14 cellular contexts compared by ENCODE assay signal in the genomic region with DNA sequence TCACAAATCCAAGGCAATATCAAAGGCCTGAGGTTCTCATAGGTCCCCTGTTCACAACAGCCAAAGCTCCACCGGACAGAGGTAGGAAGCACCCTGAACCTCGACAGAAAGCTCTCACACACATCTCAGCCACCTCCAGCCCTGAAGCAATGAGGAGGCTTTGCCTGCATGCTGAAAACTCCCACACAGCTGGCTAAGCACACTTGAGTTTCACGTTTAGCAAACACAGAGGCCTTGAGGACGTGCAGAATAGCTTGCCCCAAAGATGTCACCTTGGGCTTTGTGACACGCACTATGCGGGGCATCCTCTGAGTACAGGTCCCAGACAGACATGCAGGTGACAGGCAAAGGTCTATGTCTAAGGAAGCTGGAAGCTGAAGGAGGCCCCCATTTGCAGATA.
DNase-seq lines count a peak whose midpoint lies in the region; ATAC-seq and TF ChIP-seq lines count a peak whose summit lies in the region.
"Had no signal": no experiment of that assay in that cellular context is flagged by ENCODE, and none has a peak within 500 bp of the region (broad histone marks: within the 10 kb centered on the region; RNA-seq: fewer than 3 reads in every experiment).

No MANE protein-coding gene starts in this region.

- no peak for TF ChIP-seq POLR2A in esophagus muscularis mucosa (IDR thresholded peaks at IDR 0.05; ENCODE audit: low read depth)
- no peak for TF ChIP-seq POLR2A in sigmoid colon (IDR thresholded peaks at IDR 0.05)

- no peak for TF ChIP-seq EP300 in esophagus muscularis mucosa (IDR thresholded peaks at IDR 0.05)
- no peak for TF ChIP-seq EP300 in sigmoid colon (IDR thresholded peaks at IDR 0.05)

- 78% methylated on average over 6 of the region's 6 CpGs for WGBS in esophagus muscularis mucosa
- 61 to 91% methylated on average over 6 of the region's 6 CpGs for WGBS in lung, 2 donors
- 82 to 88% methylated on average over 6 of the region's 6 CpGs for WGBS in sigmoid colon, 2 donors

- H3K4me3 ChIP-seq in right atrium auricular region (no peak overlapping the region), esophagus muscularis mucosa (no peak overlapping the region), lung (no peak overlapping the region), colonic mucosa (no peak overlapping the region), sigmoid colon (no peak overlapping the region)
- H3K4me3 ChIP-seq: BLaER1, GM23248, HAP-1 had no signal

- TF ChIP-seq CTCF in right atrium auricular region (IDR thresholded peaks at IDR 0.05): no peak
- no peak for TF ChIP-seq CTCF in esophagus muscularis mucosa (IDR thresholded peaks at IDR 0.05)
- no peak for TF ChIP-seq CTCF in lung (IDR thresholded peaks at IDR 0.05; ENCODE audit: control extremely low read depth, extremely low read depth)
- no peak for TF ChIP-seq CTCF in colonic mucosa (IDR thresholded peaks at IDR 0.05)
- TF ChIP-seq CTCF in sigmoid colon (IDR thresholded peaks at IDR 0.05): no peak

- intact Hi-C loops in Right ventricle myocardium superior (cut with DNase I) (loop anchor here (5.0 to 10.0 kb wide), 3 partner anchors 127 to 562 kb away; no protein-coding TSS in a partner anchor), esophagus muscularis mucosa (cut with DNase I) (loop anchor here (5.0 kb wide), 1 partner anchor 562 kb away; no protein-coding TSS in a partner anchor), colonic mucosa (cut with DNase I) (no loop called here), sigmoid colon (cut with DNase I) (no loop called here)

- H3K27ac ChIP-seq in right atrium auricular region (no peak overlapping the region), esophagus muscularis mucosa (replicated peaks in 1 of 4) (no peak overlapping the region), lung (ENCODE audit: low read depth in 1 of 2, low read length in 1 of 2) (no peak overlapping the region), colonic mucosa (no peak overlapping the region), sigmoid colon (no peak overlapping the region)
- H3K27ac ChIP-seq: BLaER1, GM23248, HL-60 had no signal

- H3K27me3 ChIP-seq in right atrium auricular region (no peaks in the 10 kb centered on the region), esophagus muscularis mucosa (no peaks in the 10 kb centered on the region), lung (ENCODE audit: control insufficient read depth, insufficient read depth) (no peaks in the 10 kb centered on the region), colonic mucosa (no peaks in the 10 kb centered on the region), sigmoid colon (no peaks in the 10 kb centered on the region)
- H3K27me3 ChIP-seq: BLaER1 had no signal

- peaks cover 0 to 7% of the 10 kb centered on the region in 2 donors for H3K4me1 ChIP-seq in right atrium auricular region
- peaks cover 0 to 9% (median 7%) of the 10 kb centered on the region in 4 donors for H3K4me1 ChIP-seq in esophagus muscularis mucosa
- no peaks in the 10 kb centered on the region for H3K4me1 ChIP-seq in lung (ENCODE audit: control insufficient read depth in 2 of 2, insufficient read depth in 2 of 2, low read length in 2 of 2)
- no peaks in the 10 kb centered on the region for H3K4me1 ChIP-seq in colonic mucosa
- H3K4me1 ChIP-seq in sigmoid colon: peaks cover 0 to 8% (median 0%) of the 10 kb centered on the region in 4 donors

- no peaks in the 10 kb centered on the region for H3K9me3 ChIP-seq in right atrium auricular region
- no peaks in the 10 kb centered on the region for H3K9me3 ChIP-seq in esophagus muscularis mucosa
- H3K9me3 ChIP-seq in lung (ENCODE audit: control insufficient read depth in 2 of 2, insufficient read depth in 1 of 2, low read length in 1 of 2): peaks cover 0 to 2% of the 10 kb centered on the region in 2 donors
- no peaks in the 10 kb centered on the region for H3K9me3 ChIP-seq in colonic mucosa
- no peaks in the 10 kb centered on the region for H3K9me3 ChIP-seq in sigmoid colon
- H3K9me3 ChIP-seq: BLaER1 had no signal

- ATAC-seq in Right ventricle myocardium superior (ENCODE audit: poor library complexity) (no peak), lung (ENCODE audit: insufficient read depth, low FRiP score) (no peak)

- no peak overlapping the region for H3K9ac ChIP-seq in colonic mucosa (ENCODE audit: low read depth in 2 of 2, low read length in 2 of 2)
- H3K9ac ChIP-seq: BLaER1, GM23248 had no signal

- DNase-seq in right atrium auricular region (ENCODE audit: low spot score): peak; percentile 16
- DNase-seq in Right ventricle myocardium superior: no peak
- DNase-seq in esophagus muscularis mucosa (ENCODE audit: extremely low spot score): peak; percentile 26
- peak; percentile 23 for DNase-seq in lung (ENCODE audit: low spot score)
- no peak for DNase-seq in colonic mucosa
- DNase-seq in sigmoid colon: no peak
- DNase-seq in kidney tubule cell (ENCODE audit: low spot score): no peak
- DNase-seq: 8988T; CD4-positive, alpha-beta memory T cell; GM23248; HFFc6 had no signal

- H3K36me3 ChIP-seq in right atrium auricular region (no peaks in the 10 kb centered on the region), esophagus muscularis mucosa (no peaks in the 10 kb centered on the region), lung (ENCODE audit: control insufficient read depth in 2 of 2, insufficient read depth in 2 of 2, low read length in 2 of 2) (no peaks in the 10 kb centered on the region), colonic mucosa (no peaks in the 10 kb centered on the region), sigmoid colon (no peaks in the 10 kb centered on the region)
- H3K36me3 ChIP-seq: BLaER1, HAP-1 had no signal

Comparison
In these comparisons a context has a peak if more than half of its experiments do, and no peak if none do; other contexts are left out.
1. DNase-seq: peak in right atrium auricular region (single experiment), esophagus muscularis mucosa (single experiment) and lung (single experiment); none in Right ventricle myocardium superior (single experiment), colonic mucosa (single experiment), sigmoid colon (single experiment) and kidney tubule cell (single experiment).
2. intact Hi-C loops: an anchor here in Right ventricle myocardium superior (5.0 to 10.0 kb wide) and esophagus muscularis mucosa (5.0 kb wide); none called in colonic mucosa and sigmoid colon.